11 cellular contexts compared by ENCODE assay signal in the genomic region with DNA sequence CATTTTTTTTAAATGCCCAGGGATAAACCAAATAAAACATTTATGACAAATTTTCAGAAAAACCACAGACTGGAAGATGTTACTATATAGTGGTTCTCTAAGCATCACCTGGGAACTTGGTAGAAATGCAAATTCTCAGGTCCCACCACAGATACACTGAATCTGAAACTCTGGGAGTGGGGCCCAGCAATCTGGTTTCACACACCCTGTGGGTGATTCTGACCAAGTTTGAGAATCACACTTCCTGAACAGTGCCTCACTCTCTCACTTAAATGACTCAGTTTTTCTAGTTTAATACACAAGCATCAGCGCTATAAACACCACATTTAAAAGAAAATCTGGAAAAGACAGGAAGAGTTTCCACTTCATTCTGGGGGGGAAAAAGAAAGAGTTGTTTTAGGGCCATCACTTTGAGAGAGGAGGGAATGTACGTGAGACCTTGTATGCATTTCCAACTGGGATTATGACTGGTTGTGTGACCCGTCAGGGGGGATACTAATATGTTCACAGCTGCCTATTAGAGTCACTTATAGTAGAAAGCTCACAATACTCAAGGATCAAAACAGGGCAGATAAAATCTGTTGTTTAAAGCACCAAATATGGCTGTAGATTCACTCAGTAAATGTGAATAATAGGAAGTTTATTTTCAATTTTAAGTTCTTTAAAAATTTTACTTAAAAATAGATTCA.
A peak's percentile ranks its signal among the peaks of the same experiment; 100 is the strongest.
DNase-seq lines count a peak whose midpoint lies in the region; ATAC-seq and TF ChIP-seq lines count a peak whose summit lies in the region.
"Had no signal": no experiment of that assay in that cellular context is flagged by ENCODE, and none has a peak within 500 bp of the region (broad histone marks: within the 10 kb centered on the region; RNA-seq: fewer than 3 reads in every experiment).

No MANE protein-coding gene starts in this region.

- H3K9ac ChIP-seq in IMR-90 (ENCODE audit: low read depth, low read length) (no peak overlapping the region), PC-3 (ENCODE audit: low read length) (no peak overlapping the region)

- POLR2A ChIA-PET in IMR-90 (lab: Charles Lee; ENCODE audit: unreplicated experiment) = no interaction called here
- POLR2A ChIA-PET in PC-3 (lab: Charles Lee; ENCODE audit: unreplicated experiment) = no interaction called here

- no peak overlapping the region for H2BK20ac ChIP-seq in IMR-90 (ENCODE audit: low read depth, low read length)

- H3K4me3 ChIP-seq in IMR-90 (ENCODE audit: insufficient read depth, low read depth, low read length) (no peak overlapping the region), PC-3 (ENCODE audit: low read length) (no peak overlapping the region), lower lobe of right lung (no peak overlapping the region)
- H3K4me3 ChIP-seq: heart right ventricle, K562, upper lobe of left lung had no signal

- no peak overlapping the region for H2AK9ac ChIP-seq in IMR-90 (replicated peaks; ENCODE audit: low read depth, low read length, poor library complexity)

- peaks cover 1% of the 10 kb centered on the region; the same call in 1 of the 2 replicates for H3K4me1 ChIP-seq in IMR-90 (ENCODE audit: control insufficient read depth, insufficient read depth, low read length)
- H3K4me1 ChIP-seq in PC-3 (ENCODE audit: insufficient read depth, low read length) = no peaks in the 10 kb centered on the region
- H3K4me1 ChIP-seq in lower lobe of right lung = no peaks in the 10 kb centered on the region
- H3K4me1 ChIP-seq: heart right ventricle, upper lobe of left lung had no signal

- H3K9me3 ChIP-seq in IMR-90 (ENCODE audit: control insufficient read depth, insufficient read depth, low read length) (no peaks in the 10 kb centered on the region), PC-3 (ENCODE audit: low read length) (no peaks in the 10 kb centered on the region), lower lobe of right lung (no peaks in the 10 kb centered on the region)
- H3K9me3 ChIP-seq: heart right ventricle, upper lobe of left lung had no signal

- ATAC-seq in GM18909 (IDR thresholded peaks at IDR 0.05; ENCODE audit: poor library complexity, unreplicated experiment) = peak; percentile 81
- peak; percentile 73 for ATAC-seq in HG02571 (IDR thresholded peaks at IDR 0.05; ENCODE audit: unreplicated experiment)
- ATAC-seq in IMR-90 (ENCODE audit: low read depth) = no peak; the same call in 1 of the 2 replicates
- ATAC-seq in PC-3 = no peak
- no peak for ATAC-seq in lower lobe of right lung
- ATAC-seq: heart right ventricle, K562 had no signal

- no peaks in the 10 kb centered on the region for H3F3A ChIP-seq in PC-3 (ENCODE audit: low read length, unreplicated experiment)

- dilution Hi-C loops in IMR-90 (cut with HindIII; ENCODE audit: low sequenced_read_pairs, unreplicated experiment) = no loop called here

- in situ Hi-C loops in IMR-90 (cut with MboI; ENCODE audit: low sequenced_read_pairs) = no loop called here

- H2AFZ ChIP-seq in IMR-90 (replicated peaks; ENCODE audit: low read length, poor library complexity) = no peak overlapping the region
- no peak overlapping the region for H2AFZ ChIP-seq in PC-3 (ENCODE audit: low read length)

- H3K56ac ChIP-seq in IMR-90 (ENCODE audit: extremely low read depth, insufficient read depth, low read length) = no peak overlapping the region

- H4K5ac ChIP-seq in IMR-90 (ENCODE audit: low read depth, low read length) = no peak overlapping the region

- WGBS in IMR-90 (ENCODE audit: extremely low coverage in 2 of 2, insufficient read length in 1 of 2), 2 experiments = no CpG with 5 or more reads among the region's 3 CpGs

- H3K9me2 ChIP-seq in PC-3 (replicated peaks; ENCODE audit: low read length) = no peaks in the 10 kb centered on the region

- H4K20me1 ChIP-seq in IMR-90 (ENCODE audit: insufficient read depth, low read length) = no peaks in the 10 kb centered on the region
- no peaks in the 10 kb centered on the region for H4K20me1 ChIP-seq in PC-3 (ENCODE audit: low read length)

- no peak overlapping the region for H4K91ac ChIP-seq in IMR-90 (ENCODE audit: insufficient read depth, low read depth, low read length)

- H3K9me1 ChIP-seq in IMR-90 (ENCODE audit: insufficient read depth, low read length) = no peaks in the 10 kb centered on the region

- H3K79me1 ChIP-seq in IMR-90 (ENCODE audit: low read depth in 1 of 2, low read length in 2 of 2) = no peaks in the 10 kb centered on the region

- H2BK15ac ChIP-seq in IMR-90 (ENCODE audit: low read depth, low read length) = no peak overlapping the region

- H2BK5ac ChIP-seq in IMR-90 (ENCODE audit: low read depth, low read length, poor library complexity, severe bottlenecking) = no peak overlapping the region

- H3K27ac ChIP-seq in IMR-90 (ENCODE audit: insufficient read depth, low read length) = no peak overlapping the region
- no peak overlapping the region for H3K27ac ChIP-seq in PC-3 (ENCODE audit: low read length)
- no peak overlapping the region for H3K27ac ChIP-seq in caudate nucleus (ENCODE audit: low read depth, low read length)
- no peak overlapping the region for H3K27ac ChIP-seq in lower lobe of right lung
- H3K27ac ChIP-seq: heart right ventricle, upper lobe of left lung had no signal

- no peak overlapping the region for H4K8ac ChIP-seq in IMR-90 (ENCODE audit: low read depth in 2 of 2, low read length in 2 of 2)

- no peak overlapping the region for H3K14ac ChIP-seq in IMR-90 (replicated peaks; ENCODE audit: low read depth, low read length)

- no peak overlapping the region for H2BK120ac ChIP-seq in IMR-90 (ENCODE audit: low read depth, low read length)

- TF ChIP-seq CTCF in IMR-90 (conservative IDR thresholded peaks at IDR 0.05; ENCODE audit: low read depth, low read length) = no peak
- no peak for TF ChIP-seq CTCF in PC-3 (conservative IDR thresholded peaks at IDR 0.05; ENCODE audit: low read depth, low read length)
- no peak for TF ChIP-seq CTCF in lower lobe of right lung (IDR thresholded peaks at IDR 0.05)

- no peak for TF ChIP-seq RAD21 in IMR-90 (IDR thresholded peaks at IDR 0.05; ENCODE audit: low read length)

- intact Hi-C loops in IMR-90 (cut with micrococcal nuclease) (no loop called here), PC-3 (cut with micrococcal nuclease) (no loop called here), lower lobe of right lung (cut with DNase I) (no loop called here)

- CTCF ChIA-PET in IMR-90 (lab: Yijun Ruan, JAX) (no interaction called here), PC-3 (lab: Charles Lee) (no interaction called here)

- no peak overlapping the region for H3K4ac ChIP-seq in IMR-90 (ENCODE audit: low read depth, low read length)

- H3K4me2 ChIP-seq in IMR-90 (ENCODE audit: low read depth, low read length) (no peak overlapping the region), PC-3 (ENCODE audit: low read length) (no peak overlapping the region)

- peak; percentile 42 for DNase-seq in IMR-90
- peak; percentile 22 for DNase-seq in stimulated activated CD4-positive, alpha-beta T cell treated with anti-CD3 and anti-CD28 coated beads, Interleukin-4, amount 100 ng/mL, for 1 hour
- DNase-seq in PC-3 = no peak
- no peak for DNase-seq in caudate nucleus (lab: John Stamatoyannopoulos, UW)
- DNase-seq in NCI-H1436 treated with DMSO at 0.1 percent for 48 hours (lab: John Stamatoyannopoulos, UW) = no peak
- no peak for DNase-seq in lower lobe of right lung
- DNase-seq: heart right ventricle, upper lobe of left lung had no signal

- H3K18ac ChIP-seq in IMR-90 (ENCODE audit: low read depth, low read length) = no peak overlapping the region; the same call in 1 of the 2 replicates

- H3K79me2 ChIP-seq in PC-3 (ENCODE audit: low read length) = no peaks in the 10 kb centered on the region

- TF ChIP-seq POLR2A in IMR-90 (IDR thresholded peaks at IDR 0.05; ENCODE audit: low read depth, low read length) = no peak

- no peak overlapping the region for H3K23ac ChIP-seq in IMR-90 (ENCODE audit: low read depth, low read length)

- BruUV-seq in IMR-90 (replicated peaks; lab: Mats Ljungman, UMichigan) (no TSS peak), PC-3 (replicated peaks; lab: Mats Ljungman, UMichigan) (no TSS peak)

- H3K36me3 ChIP-seq in IMR-90 (ENCODE audit: control insufficient read depth, insufficient read depth, low read length) (no peaks in the 10 kb centered on the region), PC-3 (ENCODE audit: low read depth, low read length) (no peaks in the 10 kb centered on the region), lower lobe of right lung (no peaks in the 10 kb centered on the region)
- H3K36me3 ChIP-seq: heart right ventricle, upper lobe of left lung had no signal

- no peak overlapping the region for H2AK5ac ChIP-seq in IMR-90 (ENCODE audit: low read depth, low read length)

- H3K27me3 ChIP-seq in IMR-90 (ENCODE audit: control insufficient read depth, insufficient read depth, low read length) (no peaks in the 10 kb centered on the region), PC-3 (ENCODE audit: low read length) (no peaks in the 10 kb centered on the region), lower lobe of right lung (ENCODE audit: low read depth) (no peaks in the 10 kb centered on the region)
- H3K27me3 ChIP-seq: heart right ventricle, upper lobe of left lung had no signal

TF ChIP-seq in IMR-90, 13 proteins besides CTCF, POLR2A, EP300 and RAD21:
- TF ChIP-seq NFE2L2 (IDR thresholded peaks at IDR 0.05; ENCODE audit: low read depth, low read length) (no peak), RFX5 (IDR thresholded peaks at IDR 0.05; ENCODE audit: low read depth, low read length) (no peak)

Comparison
In these comparisons a context has a peak if more than half of its experiments do, and no peak if none do; other contexts are left out.
1. ATAC-seq: peak in GM18909 (single experiment) and HG02571 (single experiment); none in IMR-90 (single experiment), PC-3 (single experiment) and lower lobe of right lung (0 of 2).
2. DNase-seq: peak in IMR-90 (single experiment) and stimulated activated CD4-positive, alpha-beta T cell treated with anti-CD3 and anti-CD28 coated beads, Interleukin-4, amount 100 ng/mL, for 1 hour (single experiment); none in PC-3 (single experiment), caudate nucleus (0 of 61), NCI-H1436 treated with DMSO at 0.1 percent for 48 hours (single experiment) and lower lobe of right lung (single experiment).